Comparison of ENCODE assay signal across 20 cellular contexts in genomic region chr13:23470706-23471610, GRCh38. TPM values are rescaled to one million over a fixed set of nuclear protein-coding genes. Genes with fewer than 3 reads are reported as not detected.
DNase-seq lines count a peak whose midpoint lies in the region; ATAC-seq, FAIRE-seq and TF ChIP-seq lines count a peak whose summit lies in the region.
"Had no signal": no experiment of that assay in that cellular context is flagged by ENCODE, and none has a peak within 500 bp of the region (broad histone marks: within the 10 kb centered on the region; RNA-seq: fewer than 3 reads in every experiment).

No MANE protein-coding gene starts in this region.

- H3K27me3 ChIP-seq in Karpas-422 (ENCODE audit: low read length) (no peaks in the 10 kb centered on the region), astrocyte (ENCODE audit: insufficient read depth, low read length) (no peaks in the 10 kb centered on the region), testis (no peaks in the 10 kb centered on the region)
- H3K27me3 ChIP-seq: dorsolateral prefrontal cortex, foreskin keratinocyte had no signal

- WGBS in testis, 2 donors, result 72 to 82% methylated on average over 7 of the region's 7 CpGs

- H3K9me3 Mint-ChIP-seq in astrocyte (ENCODE audit: unreplicated experiment), result no peaks in the 10 kb centered on the region
- no peaks in the 10 kb centered on the region for H3K9me3 Mint-ChIP-seq in activated CD8-positive, alpha-beta memory T cell treated with anti-CD3 and anti-CD28 coated beads, Interleukin-2, amount 10 ng/mL, durations not matched to agents 7 days and 5 days (ENCODE audit: low read depth)
- H3K9me3 Mint-ChIP-seq: naive thymus-derived CD4-positive, alpha-beta T cell had no signal

- CTCF ChIA-PET in AG04449 (lab: Yijun Ruan, JAX) (interaction anchor here (1.0 to 5.0 kb wide), 4 partner anchors 40 to 429 kb away, joined by 3 to 52 read pairs (median 4); partner anchors contain the start of genes C1QTNF9B and MIPEP), OCI-LY7 (lab: Charles Lee; ENCODE audit: unreplicated experiment) (no interaction called here)
- CTCF ChIA-PET in activated CD8-positive, alpha-beta memory T cell treated with anti-CD3 and anti-CD28 coated beads, Interleukin-2, amount 10 ng/mL, durations not matched to agents 7 days and 5 days (lab: Charles Lee), result interaction anchor here (1.1 kb wide), 1 partner anchor 104 kb away, joined by 3 read pairs; no protein-coding TSS in a partner anchor

- H3K9ac ChIP-seq in Karpas-422 (ENCODE audit: low read length), result peak overlapping the region; percentile 38
- H3K9ac ChIP-seq in astrocyte (ENCODE audit: low read length), result peak overlapping the region; percentile 71

- H3K4me2 ChIP-seq in Karpas-422 (ENCODE audit: low read depth, low read length, poor library complexity, severe bottlenecking), result peak overlapping the region; percentile 57
- H3K4me2 ChIP-seq in astrocyte (ENCODE audit: low read length), result peak overlapping the region; percentile 50
- H3K4me2 ChIP-seq in OCI-LY7 (ENCODE audit: low read length), result no peak overlapping the region

- H3K4me1 ChIP-seq in Karpas-422 (ENCODE audit: low read length), result peaks cover 47% of the 10 kb centered on the region
- peaks cover 23% of the 10 kb centered on the region for H3K4me1 ChIP-seq in astrocyte (ENCODE audit: insufficient read depth, low read length)
- H3K4me1 ChIP-seq in OCI-LY7 (ENCODE audit: insufficient read depth, low read length, poor library complexity, severe bottlenecking), result no peaks in the 10 kb centered on the region
- peaks cover 5% of the 10 kb centered on the region for H3K4me1 ChIP-seq in testis
- H3K4me1 ChIP-seq: foreskin keratinocyte had no signal

- peak overlapping the region; percentile 35 for H3K4me3 Mint-ChIP-seq in astrocyte (ENCODE audit: unreplicated experiment)
- no peak overlapping the region for H3K4me3 Mint-ChIP-seq in activated CD8-positive, alpha-beta memory T cell treated with anti-CD3 and anti-CD28 coated beads, Interleukin-2, amount 10 ng/mL, durations not matched to agents 7 days and 5 days
- H3K4me3 Mint-ChIP-seq: naive thymus-derived CD4-positive, alpha-beta T cell had no signal

- no peaks in the 10 kb centered on the region for H4K20me1 ChIP-seq in Karpas-422 (ENCODE audit: insufficient read depth, low read depth, low read length)
- H4K20me1 ChIP-seq in astrocyte (ENCODE audit: insufficient read depth, low read length), result no peaks in the 10 kb centered on the region
- no peaks in the 10 kb centered on the region for H4K20me1 ChIP-seq in OCI-LY7 (ENCODE audit: insufficient read depth, low read length)

- H2AFZ ChIP-seq in Karpas-422 (ENCODE audit: low read length) (peak overlapping the region; percentile 6; the same call in 1 of the 2 replicates), astrocyte (ENCODE audit: low read depth, low read length) (no peak overlapping the region), OCI-LY7 (ENCODE audit: low read length) (no peak overlapping the region)

- intact Hi-C loops in OCI-LY7 (cut with micrococcal nuclease; ENCODE audit: unreplicated experiment) (loop anchor here (10.0 kb wide), 1 partner anchor 64 kb away; no protein-coding TSS in a partner anchor), testis (cut with DNase I; ENCODE audit: low total_unique reads) (no loop called here)

- H3K36me3 ChIP-seq in Karpas-422 (ENCODE audit: insufficient read depth, low read length) (no peaks in the 10 kb centered on the region), astrocyte (ENCODE audit: insufficient read depth, low read length) (peaks cover 4% of the 10 kb centered on the region), OCI-LY7 (ENCODE audit: insufficient read depth, low read length) (no peaks in the 10 kb centered on the region), testis (ENCODE audit: low read depth, missing control alignments) (no peaks in the 10 kb centered on the region)

- BruUV-seq in OCI-LY7 (replicated peaks; lab: Mats Ljungman, UMichigan), result no TSS peak

- H3K27ac ChIP-seq in Karpas-422 (ENCODE audit: low read length), result peak overlapping the region; percentile 83
- H3K27ac ChIP-seq in astrocyte (ENCODE audit: low read depth, low read length), result peak overlapping the region; percentile 74
- H3K27ac ChIP-seq in OCI-LY7 (ENCODE audit: low read depth, low read length, poor library complexity, severe bottlenecking), result no peak overlapping the region
- H3K27ac ChIP-seq in testis, result no peak overlapping the region
- H3K27ac ChIP-seq: dorsolateral prefrontal cortex, foreskin keratinocyte had no signal

- TF ChIP-seq CTCF in AG04449 (IDR thresholded peaks at IDR 0.05; ENCODE audit: insufficient read depth, low read length, missing control alignments) (no peak), astrocyte (IDR thresholded peaks at IDR 0.05; ENCODE audit: insufficient read depth, low read depth, low read length) (no peak), OCI-LY7 (conservative IDR thresholded peaks at IDR 0.05; ENCODE audit: low read length) (no peak), testis (IDR thresholded peaks at IDR 0.05) (no peak)

- peak; percentile 37 for FAIRE-seq in astrocyte (lab: Jason Lieb, UNC)
- FAIRE-seq: D721Med, HTR-8/SVneo had no signal

- H3K79me2 ChIP-seq in Karpas-422 (ENCODE audit: low read length), result no peaks in the 10 kb centered on the region
- H3K79me2 ChIP-seq in astrocyte (ENCODE audit: insufficient read depth, low read length), result no peaks in the 10 kb centered on the region
- H3K79me2 ChIP-seq in OCI-LY7 (ENCODE audit: insufficient read depth, low read depth, low read length), result no peaks in the 10 kb centered on the region

- no peak for ATAC-seq in activated CD8-positive, alpha-beta memory T cell treated with anti-CD3 and anti-CD28 coated beads, Interleukin-2, amount 10 ng/mL, durations not matched to agents 7 days and 5 days
- ATAC-seq in HG03039 (IDR thresholded peaks at IDR 0.05; ENCODE audit: unreplicated experiment), result no peak
- ATAC-seq: foreskin keratinocyte; naive thymus-derived CD4-positive, alpha-beta T cell; sciatic nerve had no signal

- peaks cover 2% of the 10 kb centered on the region for H3K36me3 Mint-ChIP-seq in astrocyte (ENCODE audit: low read depth, unreplicated experiment)
- H3K36me3 Mint-ChIP-seq in activated CD8-positive, alpha-beta memory T cell treated with anti-CD3 and anti-CD28 coated beads, Interleukin-2, amount 10 ng/mL, durations not matched to agents 7 days and 5 days, result no peaks in the 10 kb centered on the region
- H3K36me3 Mint-ChIP-seq: naive thymus-derived CD4-positive, alpha-beta T cell had no signal

- H3K4me1 Mint-ChIP-seq in astrocyte (ENCODE audit: low read depth, unreplicated experiment), result peaks cover 20% of the 10 kb centered on the region
- peaks cover 6% of the 10 kb centered on the region for H3K4me1 Mint-ChIP-seq in activated CD8-positive, alpha-beta memory T cell treated with anti-CD3 and anti-CD28 coated beads, Interleukin-2, amount 10 ng/mL, durations not matched to agents 7 days and 5 days

- H3K9me3 ChIP-seq in Karpas-422 (ENCODE audit: low read length) (no peaks in the 10 kb centered on the region), astrocyte (ENCODE audit: insufficient read depth, low read depth, low read length) (no peaks in the 10 kb centered on the region), OCI-LY7 (ENCODE audit: low read length) (no peaks in the 10 kb centered on the region), testis (no peaks in the 10 kb centered on the region)

- TF ChIP-seq POLR2A in testis (IDR thresholded peaks at IDR 0.05), result no peak

- peak overlapping the region; percentile 56 for H3K4me3 ChIP-seq in AG04449 (ENCODE audit: low read depth, low read length)
- H3K4me3 ChIP-seq in Karpas-422 (ENCODE audit: low read length), result peak overlapping the region; percentile 17; the same call in 1 of the 2 replicates
- peak overlapping the region; percentile 24 for H3K4me3 ChIP-seq in astrocyte (ENCODE audit: insufficient read depth, low read depth, low read length)
- H3K4me3 ChIP-seq in OCI-LY7 (ENCODE audit: low read depth, low read length, poor library complexity, severe bottlenecking), result no peak overlapping the region
- H3K4me3 ChIP-seq in testis, result no peak overlapping the region

- H3K27ac Mint-ChIP-seq in astrocyte (ENCODE audit: unreplicated experiment), result no peak overlapping the region
- no peak overlapping the region for H3K27ac Mint-ChIP-seq in activated CD8-positive, alpha-beta memory T cell treated with anti-CD3 and anti-CD28 coated beads, Interleukin-2, amount 10 ng/mL, durations not matched to agents 7 days and 5 days
- H3K27ac Mint-ChIP-seq: naive thymus-derived CD4-positive, alpha-beta T cell had no signal

- no peaks in the 10 kb centered on the region for H3K9me2 ChIP-seq in Karpas-422 (replicated peaks; ENCODE audit: insufficient read depth, low read length)
- no peaks in the 10 kb centered on the region for H3K9me2 ChIP-seq in OCI-LY7 (ENCODE audit: insufficient read depth, low read length)

- POLR2A ChIA-PET in AG04449 (lab: Yijun Ruan, JAX) (interaction anchor here (0.7 to 3.0 kb wide), 4 partner anchors 30 to 203 kb away, joined by 3 to 20 read pairs (median 4); partner anchors contain the start of gene TNFRSF19), OCI-LY7 (lab: Charles Lee) (no interaction called here)

- no peaks in the 10 kb centered on the region for H3K27me3 Mint-ChIP-seq in astrocyte (ENCODE audit: low read depth, unreplicated experiment)
- peaks cover 39% of the 10 kb centered on the region for H3K27me3 Mint-ChIP-seq in activated CD8-positive, alpha-beta memory T cell treated with anti-CD3 and anti-CD28 coated beads, Interleukin-2, amount 10 ng/mL, durations not matched to agents 7 days and 5 days

- DNase-seq in AG04449 (ENCODE audit: low read depth, low spot score) (no peak), Karpas-422 (no peak), astrocyte (ENCODE audit: low read depth) (no peak), medulla oblongata (ENCODE audit: extremely low spot score) (peak; percentile 66), OCI-LY7 (ENCODE audit: low spot score) (no peak), testis (no peak)
- no peak for DNase-seq in activated CD8-positive, alpha-beta memory T cell treated with anti-CD3 and anti-CD28 coated beads, Interleukin-2, amount 10 ng/mL, durations not matched to agents 7 days and 5 days
- DNase-seq: ACHN; activated gamma-delta T cell; dorsolateral prefrontal cortex; foreskin keratinocyte; naive thymus-derived CD4-positive, alpha-beta T cell; NCI-H226; OCI-M1; stimulated activated CD4-positive, alpha-beta T cell treated with anti-CD3 and anti-CD28 coated beads, Interleukin-2, amount 100 ng/mL, for 48 hours; stimulated activated CD8-positive, alpha-beta memory T cell treated with anti-CD3 and anti-CD28 coated beads, Interleukin-4, amount 100 ng/mL, for 48 hours had no signal

RNA-seq across cellular contexts. Expression of gene SACS, which starts 37.5 kb away (rescaled TPM):
- 32.7 and 37.5 TPM in 2 replicates for total RNA-seq in Karpas-422 (2014; rRNA removed; shearing (Covaris generic); ENCODE audit: low replicate concordance)
- total RNA-seq in astrocyte (78.8 and 79.4 TPM in 2 replicates), OCI-LY7 (2022) (9.8 and 11.2 TPM in 2 replicates), testis (10 to 100 TPM; 38.2 to 48.3 TPM)
- total RNA-seq in OCI-LY7 (2014; rRNA removed; shearing (Covaris generic)), result 22.6 and 25.9 TPM in 2 replicates
- total RNA-seq in activated CD8-positive, alpha-beta memory T cell treated with anti-CD3 and anti-CD28 coated beads, Interleukin-2, amount 10 ng/mL, durations not matched to agents 7 days and 5 days, result 10 to 100 TPM; 24.0 to 28.4 TPM
- 8.0 TPM for polyA plus RNA-seq in testis (ENCODE audit: insufficient read depth, low read depth, low replicate concordance)

Comparison
In these comparisons a context has a peak if more than half of its experiments do, and no peak if none do; other contexts are left out.
1. H3K4me3 ChIP-seq: peak in AG04449 (single experiment), Karpas-422 (single experiment) and astrocyte (single experiment); none in OCI-LY7 (single experiment) and testis (0 of 2).
2. H3K27ac ChIP-seq: peak in Karpas-422 (single experiment) and astrocyte (single experiment); none in OCI-LY7 (single experiment) and testis (0 of 2).